2 cellular contexts compared by ENCODE assay signal in the genomic region with DNA sequence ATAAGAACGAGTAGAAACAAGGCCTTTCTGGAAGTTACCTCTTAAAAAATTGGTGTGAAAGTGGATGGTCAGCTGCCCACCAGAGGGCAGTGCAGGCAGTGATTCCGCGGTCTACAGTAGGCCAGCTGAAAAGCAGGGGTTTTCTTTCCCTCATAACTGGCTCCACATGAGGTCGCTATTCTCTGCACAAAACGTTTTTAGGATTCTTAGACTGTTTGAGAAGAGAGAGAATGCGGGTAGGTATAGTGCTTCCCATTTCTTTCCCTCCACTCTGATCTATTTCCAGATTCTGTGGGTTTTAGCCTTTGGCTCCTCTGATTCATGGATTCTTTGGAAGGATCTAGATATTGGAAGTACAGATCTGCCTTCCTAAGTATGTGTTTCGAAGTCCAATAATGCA.
TF ChIP-seq lines count a peak whose summit lies in the region.

No MANE protein-coding gene starts in this region.

TF ChIP-seq in IMR-90, 13 proteins besides CTCF, POLR2A, EP300 and RAD21:
- TF ChIP-seq SMC3 (IDR thresholded peaks at IDR 0.05; ENCODE audit: low read depth, low read length) (peak; percentile 100), MAZ (IDR thresholded peaks at IDR 0.05; ENCODE audit: borderline replicate concordance, low read depth, low read length) (0 out of 2 replicates have a peak, but pooled peaks have one; percentile 20), RFX5 (IDR thresholded peaks at IDR 0.05; ENCODE audit: low read depth, low read length) (no peak), MXI1 (IDR thresholded peaks at IDR 0.05; ENCODE audit: borderline replicate concordance, low read depth, low read length) (no peak), BHLHE40 (IDR thresholded peaks at IDR 0.05; ENCODE audit: low read depth, low read length) (no peak), CEBPB (IDR thresholded peaks at IDR 0.05; ENCODE audit: low read depth, low read length) (no peak)

TF ChIP-seq in endothelial cell of umbilical vein, 7 proteins besides CTCF, POLR2A, EP300 and RAD21:
- TF ChIP-seq GATA2 (IDR thresholded peaks at IDR 0.05; ENCODE audit: insufficient read depth, insufficient read length, low read depth, low read length) (no peak), JUN (IDR thresholded peaks at IDR 0.05; ENCODE audit: borderline replicate concordance, insufficient read depth, insufficient read length, low read depth) (no peak), FOS (IDR thresholded peaks at IDR 0.05; ENCODE audit: borderline replicate concordance, insufficient read depth, low read length) (no peak), MYC (IDR thresholded peaks at IDR 0.05; ENCODE audit: low read depth, low read length) (no peak), EZH2 (IDR thresholded peaks at IDR 0.05; ENCODE audit: borderline replicate concordance, low read depth, low read length, severe bottlenecking) (no peak), MAX (IDR thresholded peaks at IDR 0.05; ENCODE audit: insufficient read depth, insufficient read length) (no peak), POLR2AphosphoS5 (IDR thresholded peaks at IDR 0.05; ENCODE audit: insufficient read depth, low read depth, low read length) (no peak)
TF ChIP-seq in endothelial cell of umbilical vein: peak in this region for 0.
